In the genomic region with DNA sequence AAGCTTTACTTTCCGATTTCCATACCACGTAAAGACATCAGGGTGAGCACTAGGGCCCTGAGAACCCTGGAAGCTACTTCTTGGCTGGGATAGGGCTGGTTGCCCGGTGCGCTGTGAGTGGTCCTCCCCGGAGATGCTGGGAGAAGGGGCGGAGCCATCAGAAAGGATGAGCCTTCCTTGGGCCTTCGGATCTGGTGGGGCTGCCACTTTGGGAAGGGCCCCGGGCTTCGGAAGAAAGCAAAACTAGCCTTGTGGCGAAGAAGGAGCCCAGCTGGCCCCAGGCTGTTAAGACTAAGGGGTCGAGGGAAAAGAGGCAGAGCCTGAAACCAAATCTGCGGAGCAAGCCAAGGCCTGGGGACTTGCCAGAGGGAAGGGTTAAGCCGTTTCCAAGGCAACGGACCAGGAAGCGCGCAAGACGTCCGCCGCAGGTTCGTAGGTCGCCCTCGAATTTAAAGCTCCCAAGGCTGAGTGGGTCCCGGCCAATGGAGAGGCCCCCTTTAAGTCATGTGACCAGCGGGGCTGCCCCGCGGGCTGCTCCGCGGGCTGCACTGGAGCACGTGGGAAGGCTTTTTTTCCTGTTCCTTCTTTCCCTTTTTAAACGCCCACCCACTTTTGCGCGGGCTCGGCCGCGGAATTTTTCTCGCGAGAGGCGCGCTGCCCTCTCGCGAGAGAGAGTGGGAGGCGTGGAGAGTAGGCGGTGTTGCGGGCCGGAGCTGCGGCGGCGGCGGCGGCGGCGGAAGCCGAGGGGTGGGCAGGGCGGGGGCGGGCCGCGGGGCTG, we compare ENCODE assay signal across 1 cellular context.
TF ChIP-seq lines count a peak whose summit lies in the region.

No MANE protein-coding gene starts in this region.

TF ChIP-seq in HepG2, 621 proteins besides CTCF, POLR2A, EP300 and RAD21 (continued from another document and continues in another):
- TF ChIP-seq RXRB (CRISPR knock-in tag; IDR thresholded peaks at IDR 0.05; ENCODE audit: borderline replicate concordance) (peak; percentile 44; the same call in 1 of the 2 replicates), YY1 (IDR thresholded peaks at IDR 0.05; ENCODE audit: insufficient read depth, insufficient replicate concordance, low read depth, low read length) (peak; percentile 24), PPARG (CRISPR knock-in tag; conservative IDR thresholded peaks at IDR 0.05) (0 out of 2 replicates have a peak, but pooled peaks have one; percentile 26), EED (CRISPR knock-in tag; IDR thresholded peaks at IDR 0.05) (no peak; the same call in 1 of the 2 replicates), ESRRA (CRISPR knock-in tag; IDR thresholded peaks at IDR 0.05; ENCODE audit: low read depth) (peak; percentile 38; the same call in 1 of the 2 replicates), GABPA (IDR thresholded peaks at IDR 0.05; ENCODE audit: low read depth, low read length) (no peak), GABPA (CRISPR knock-in tag; IDR thresholded peaks at IDR 0.05; ENCODE audit: low read depth) (peak; percentile 68), ZNF598 (CRISPR knock-in tag; IDR thresholded peaks at IDR 0.05; ENCODE audit: borderline replicate concordance) (peak; percentile 69; the same call in 1 of the 2 replicates), ZNF362 (CRISPR knock-in tag; IDR thresholded peaks at IDR 0.05; ENCODE audit: borderline replicate concordance) (peak; percentile 90), ZNF30 (CRISPR knock-in tag; IDR thresholded peaks at IDR 0.05) (0 out of 2 replicates have a peak, but pooled peaks have one; percentile 65), MLXIP (CRISPR knock-in tag; IDR thresholded peaks at IDR 0.05; ENCODE audit: borderline replicate concordance) (peak; percentile 91; the same call in 1 of the 2 replicates), BRCA1 (CRISPR knock-in tag; IDR thresholded peaks at IDR 0.05) (peak; percentile 67; the same call in 1 of the 2 replicates), ZNF737 (CRISPR knock-in tag; IDR thresholded peaks at IDR 0.05; ENCODE audit: borderline replicate concordance) (0 out of 2 replicates have a peak, but pooled peaks have one; percentile 66), NRL (CRISPR knock-in tag; IDR thresholded peaks at IDR 0.05; ENCODE audit: borderline replicate concordance) (no peak), KLF11 (CRISPR knock-in tag; IDR thresholded peaks at IDR 0.05) (peak; percentile 83; the same call in 1 of the 2 replicates), TMF1 (CRISPR knock-in tag; IDR thresholded peaks at IDR 0.05; ENCODE audit: low read depth) (peak; percentile 74; the same call in 1 of the 2 replicates), HNRNPL (IDR thresholded peaks at IDR 0.05; ENCODE audit: low read depth, low read length) (0 out of 2 replicates have a peak, but pooled peaks have one; percentile 23), MEIS1 (CRISPR knock-in tag; IDR thresholded peaks at IDR 0.05; ENCODE audit: borderline replicate concordance) (no peak), MYPOP (CRISPR knock-in tag; IDR thresholded peaks at IDR 0.05) (peak; percentile 80; the same call in 1 of the 2 replicates), KAT7 (CRISPR knock-in tag; IDR thresholded peaks at IDR 0.05; ENCODE audit: borderline replicate concordance) (no peak), USF2 (IDR thresholded peaks at IDR 0.05; ENCODE audit: low read depth, low read length) (peak; percentile 87), USF2 (CRISPR knock-in tag; IDR thresholded peaks at IDR 0.05; ENCODE audit: borderline replicate concordance) (peak; percentile 91; the same call in 1 of the 2 replicates), ZNF891 (CRISPR knock-in tag; IDR thresholded peaks at IDR 0.05) (no peak), SMYD3 (CRISPR knock-in tag; IDR thresholded peaks at IDR 0.05) (peak; percentile 84), RFX1 (IDR thresholded peaks at IDR 0.05) (peak; percentile 57; the same call in 1 of the 2 replicates), POLR2AphosphoS2 (IDR thresholded peaks at IDR 0.05; ENCODE audit: low read depth, low read length) (no peak), SP2 (CRISPR knock-in tag; IDR thresholded peaks at IDR 0.05) (0 out of 2 replicates have a peak, but pooled peaks have one; percentile 8), BCLAF1 (IDR thresholded peaks at IDR 0.05) (no peak), ZBTB25 (CRISPR knock-in tag; IDR thresholded peaks at IDR 0.05) (peak; percentile 75; the same call in 1 of the 2 replicates), PITX1 (CRISPR knock-in tag; IDR thresholded peaks at IDR 0.05) (0 out of 2 replicates have a peak, but pooled peaks have one; percentile 30), NFAT5 (CRISPR knock-in tag; IDR thresholded peaks at IDR 0.05) (peak; percentile 95)
- TF ChIP-seq, protein P1, sequence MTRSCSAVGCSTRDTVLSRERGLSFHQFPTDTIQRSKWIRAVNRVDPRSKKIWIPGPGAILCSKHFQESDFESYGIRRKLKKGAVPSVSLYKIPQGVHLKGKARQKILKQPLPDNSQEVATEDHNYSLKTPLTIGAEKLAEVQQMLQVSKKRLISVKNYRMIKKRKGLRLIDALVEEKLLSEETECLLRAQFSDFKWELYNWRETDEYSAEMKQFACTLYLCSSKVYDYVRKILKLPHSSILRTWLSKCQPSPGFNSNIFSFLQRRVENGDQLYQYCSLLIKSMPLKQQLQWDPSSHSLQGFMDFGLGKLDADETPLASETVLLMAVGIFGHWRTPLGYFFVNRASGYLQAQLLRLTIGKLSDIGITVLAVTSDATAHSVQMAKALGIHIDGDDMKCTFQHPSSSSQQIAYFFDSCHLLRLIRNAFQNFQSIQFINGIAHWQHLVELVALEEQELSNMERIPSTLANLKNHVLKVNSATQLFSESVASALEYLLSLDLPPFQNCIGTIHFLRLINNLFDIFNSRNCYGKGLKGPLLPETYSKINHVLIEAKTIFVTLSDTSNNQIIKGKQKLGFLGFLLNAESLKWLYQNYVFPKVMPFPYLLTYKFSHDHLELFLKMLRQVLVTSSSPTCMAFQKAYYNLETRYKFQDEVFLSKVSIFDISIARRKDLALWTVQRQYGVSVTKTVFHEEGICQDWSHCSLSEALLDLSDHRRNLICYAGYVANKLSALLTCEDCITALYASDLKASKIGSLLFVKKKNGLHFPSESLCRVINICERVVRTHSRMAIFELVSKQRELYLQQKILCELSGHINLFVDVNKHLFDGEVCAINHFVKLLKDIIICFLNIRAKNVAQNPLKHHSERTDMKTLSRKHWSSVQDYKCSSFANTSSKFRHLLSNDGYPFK (CRISPR knock-in tag; IDR thresholded peaks at IDR 0.05; ENCODE audit: borderline replicate concordance), result 0 out of 2 replicates have a peak, but pooled peaks have one; percentile 30
